In genomic region chr10:120451968-120452367, GRCh38 we compare ENCODE assay signal across 39 cellular contexts. TPM values are rescaled to one million over a fixed set of nuclear protein-coding genes. Genes with fewer than 3 reads are reported as not detected.
"Had no signal": no experiment of that assay in that cellular context is flagged by ENCODE, and none has a peak within 500 bp of the region (broad histone marks: within the 10 kb centered on the region; RNA-seq: fewer than 3 reads in every experiment).

No MANE protein-coding gene starts in this region.

- DNase-seq: activated B cell treated with CpG ODN at 0.5 μM for 24 hours; activated CD4-positive, alpha-beta memory T cell treated with anti-CD3 and anti-CD28 coated beads for 36 hours; activated CD4-positive, alpha-beta T cell treated with anti-CD3 and anti-CD28 coated beads for 4 hours; activated CD4-positive, alpha-beta T cell treated with anti-CD3 and anti-CD28 coated beads, Interleukin-2, amount 50 U/mL, for 1 hour; activated CD4-positive, alpha-beta T cell treated with anti-CD3 and anti-CD28 coated beads, Interleukin-2, amount 50 U/mL, for 4 hours; activated CD4-positive, CD25-positive, alpha-beta regulatory T cell treated with anti-CD3 and anti-CD28 coated beads, Interleukin-2, amount 50 U/mL, for 72 hours; activated CD8-positive, alpha-beta memory T cell treated with anti-CD3 and anti-CD28 coated beads, Interleukin-2, amount 50 U/mL, for 4 hours; activated CD8-positive, alpha-beta T cell treated with anti-CD3 and anti-CD28 coated beads for 36 hours; activated effector memory CD4-positive, alpha-beta T cell treated with anti-CD3 and anti-CD28 coated beads, Interleukin-2, amount 50 U/mL, for 16 hours; activated gamma-delta T cell treated with Interleukin-2 at 50 U/mL for 16 hours; activated naive CD4-positive, alpha-beta T cell; activated naive CD4-positive, alpha-beta T cell treated with anti-CD3 and anti-CD28 coated beads for 36 hours; activated naive CD4-positive, alpha-beta T cell treated with anti-CD3 and anti-CD28 coated beads, Interleukin-2, amount 50 U/mL, for 16 hours; activated naive CD8-positive, alpha-beta T cell treated with anti-CD3 and anti-CD28 coated beads for 36 hours; activated T-cell treated with anti-CD3 and anti-CD28 coated beads for 4 hours; activated T-cell treated with anti-CD3 and anti-CD28 coated beads, Interleukin-2, amount 50 U/mL, for 1 hour; activated T-cell treated with anti-CD3 and anti-CD28 coated beads, Interleukin-2, amount 50 U/mL, for 4 hours; activated T-cell treated with anti-CD3 and anti-CD28 coated beads, Interleukin-2, amount 50 U/mL, for 72 hours; adrenal gland; amniotic stem cell; caudate nucleus; cerebellar nuclear complex; T-helper 1 cell; T-helper 2 cell; T-helper 9 cell had no signal

- H3K36me3 Mint-ChIP-seq: activated CD4-positive, alpha-beta memory T cell treated with anti-CD3 and anti-CD28 coated beads for 36 hours; activated naive CD4-positive, alpha-beta T cell treated with anti-CD3 and anti-CD28 coated beads, Interleukin-2, amount 50 U/mL, for 72 hours; activated naive CD8-positive, alpha-beta T cell treated with anti-CD3 and anti-CD28 coated beads for 36 hours; brain had no signal

- H3K27ac Mint-ChIP-seq: activated B cell treated with CpG ODN at 0.5 μM for 24 hours; activated CD4-positive, alpha-beta memory T cell treated with anti-CD3 and anti-CD28 coated beads for 36 hours; activated CD4-positive, alpha-beta T cell treated with anti-CD3 and anti-CD28 coated beads, Interleukin-2, amount 10 ng/mL, durations not matched to agents 24 days and 14 days; activated CD8-positive, alpha-beta T cell treated with anti-CD3 and anti-CD28 coated beads for 36 hours; activated naive CD4-positive, alpha-beta T cell treated with anti-CD3 and anti-CD28 coated beads for 36 hours; activated naive CD4-positive, alpha-beta T cell treated with anti-CD3 and anti-CD28 coated beads, Interleukin-2, amount 50 U/mL, for 72 hours; activated naive CD8-positive, alpha-beta T cell treated with anti-CD3 and anti-CD28 coated beads for 36 hours; activated T-cell treated with anti-CD3 and anti-CD28 coated beads, Interleukin-2, amount 50 U/mL, for 72 hours; activated T-helper 1 cell treated with anti-CD3 and anti-CD28 coated beads, Interleukin-12 subunit alpha, Interleukin-12 subunit beta, Interleukin-2, Interleukin-4 antibody, amounts not matched to agents 30 ng/mL and 10 ng/mL and 1 ng/mL, durations not matched to agents 14 hours and 24 hours and 36 hours; activated T-helper 17 cell treated with anti-CD3 and anti-CD28 coated beads, Interleukin-2, amount 50 U/mL, for 72 hours; brain; T-helper 1 cell treated with Interleukin-12 subunit alpha and Interleukin-12 subunit beta and Interleukin-4 antibody, amounts not matched to agents 30 μg/mL and 1 μg/mL, for 36 hours; T-helper 2 cell treated with Interferon-gamma antibody and Interleukin-4, amounts not matched to agents 5 μg/mL and 100 μg/mL, for 36 hours had no signal

- H3K36me3 ChIP-seq: adrenal gland, ascending aorta, cardiac muscle cell had no signal

- H3K4me1 Mint-ChIP-seq: activated CD4-positive, alpha-beta T cell treated with anti-CD3 and anti-CD28 coated beads, Interleukin-2, amount 10 ng/mL, durations not matched to agents 24 days and 14 days; activated naive CD8-positive, alpha-beta T cell treated with anti-CD3 and anti-CD28 coated beads for 36 hours; activated T-helper 17 cell treated with anti-CD3 and anti-CD28 coated beads, Interleukin-2, amount 50 U/mL, for 72 hours; brain; central memory CD8-positive, alpha-beta T cell had no signal

- H3K4me1 ChIP-seq: adrenal gland, ascending aorta had no signal

- H3K4me3 Mint-ChIP-seq: activated B cell treated with CpG ODN at 0.5 μM for 24 hours; activated CD4-positive, alpha-beta memory T cell treated with anti-CD3 and anti-CD28 coated beads for 36 hours; activated CD4-positive, alpha-beta T cell treated with anti-CD3 and anti-CD28 coated beads, Interleukin-2, amount 10 ng/mL, durations not matched to agents 24 days and 14 days; activated CD8-positive, alpha-beta T cell treated with anti-CD3 and anti-CD28 coated beads for 36 hours; activated naive CD4-positive, alpha-beta T cell treated with anti-CD3 and anti-CD28 coated beads for 36 hours; activated naive CD8-positive, alpha-beta T cell treated with anti-CD3 and anti-CD28 coated beads for 36 hours; activated T-cell treated with anti-CD3 and anti-CD28 coated beads, Interleukin-2, amount 50 U/mL, for 4 hours; activated T-cell treated with anti-CD3 and anti-CD28 coated beads, Interleukin-2, amount 50 U/mL, for 72 hours; activated T-helper 1 cell treated with anti-CD3 and anti-CD28 coated beads, Interleukin-12 subunit alpha, Interleukin-12 subunit beta, Interleukin-2, Interleukin-4 antibody, amounts not matched to agents 30 ng/mL and 10 ng/mL and 1 ng/mL, durations not matched to agents 14 hours and 24 hours and 36 hours; activated T-helper 17 cell treated with anti-CD3 and anti-CD28 coated beads, Interleukin-2, amount 50 U/mL, for 72 hours; brain; central memory CD8-positive, alpha-beta T cell; T-helper 1 cell treated with Interleukin-12 subunit alpha and Interleukin-12 subunit beta and Interleukin-4 antibody, amounts not matched to agents 30 μg/mL and 1 μg/mL, for 36 hours; T-helper 2 cell treated with Interferon-gamma antibody and Interleukin-4, amounts not matched to agents 5 μg/mL and 100 μg/mL, for 36 hours had no signal

- FAIRE-seq: bronchial epithelial cell, TTC549 had no signal

- H3K9me3 Mint-ChIP-seq: activated B cell treated with CpG ODN at 0.5 μM for 24 hours; activated CD4-positive, alpha-beta memory T cell treated with anti-CD3 and anti-CD28 coated beads for 36 hours; activated CD4-positive, alpha-beta T cell treated with anti-CD3 and anti-CD28 coated beads, Interleukin-2, amount 10 ng/mL, durations not matched to agents 24 days and 14 days; activated T-cell treated with anti-CD3 and anti-CD28 coated beads, Interleukin-2, amount 50 U/mL, for 4 hours; activated T-cell treated with anti-CD3 and anti-CD28 coated beads, Interleukin-2, amount 50 U/mL, for 72 hours; activated T-helper 1 cell treated with anti-CD3 and anti-CD28 coated beads, Interleukin-12 subunit alpha, Interleukin-12 subunit beta, Interleukin-2, Interleukin-4 antibody, amounts not matched to agents 30 ng/mL and 10 ng/mL and 1 ng/mL, durations not matched to agents 14 hours and 24 hours and 36 hours; activated T-helper 17 cell treated with anti-CD3 and anti-CD28 coated beads, Interleukin-2, amount 50 U/mL, for 72 hours; central memory CD8-positive, alpha-beta T cell; T-helper 1 cell treated with Interleukin-12 subunit alpha and Interleukin-12 subunit beta and Interleukin-4 antibody, amounts not matched to agents 30 μg/mL and 1 μg/mL, for 36 hours; T-helper 2 cell treated with Interferon-gamma antibody and Interleukin-4, amounts not matched to agents 5 μg/mL and 100 μg/mL, for 36 hours had no signal

- ATAC-seq: activated CD8-positive, alpha-beta T cell treated with anti-CD3 and anti-CD28 coated beads for 36 hours; activated naive CD4-positive, alpha-beta T cell treated with anti-CD3 and anti-CD28 coated beads, Interleukin-2, amount 50 U/mL, for 72 hours; activated T-cell treated with anti-CD3 and anti-CD28 coated beads, Interleukin-2, amount 50 U/mL, for 4 hours; activated T-cell treated with anti-CD3 and anti-CD28 coated beads, Interleukin-2, amount 50 U/mL, for 72 hours; activated T-helper 17 cell treated with anti-CD3 and anti-CD28 coated beads, Interleukin-2, amount 50 U/mL, for 72 hours had no signal

- H3K27ac ChIP-seq: adrenal gland, ascending aorta, cardiac muscle cell, VCaP had no signal

- H3K9me3 ChIP-seq: adrenal gland, ascending aorta had no signal

- H3K27me3 ChIP-seq: adrenal gland, ascending aorta had no signal

- H3K4me3 ChIP-seq: adrenal gland, ascending aorta, cardiac muscle cell had no signal

RNA-seq across cellular contexts. Expression of gene PLPP4, which starts 5.1 kb away (rescaled TPM):
- total RNA-seq: activated B cell treated with CpG ODN at 0.5 μM for 24 hours; activated CD4-positive, alpha-beta memory T cell treated with anti-CD3 and anti-CD28 coated beads for 36 hours; activated CD4-positive, alpha-beta T cell treated with anti-CD3 and anti-CD28 coated beads, Interleukin-2, amount 10 ng/mL, durations not matched to agents 24 days and 14 days; activated CD8-positive, alpha-beta memory T cell treated with anti-CD3 and anti-CD28 coated beads for 36 hours; activated CD8-positive, alpha-beta T cell treated with anti-CD3 and anti-CD28 coated beads for 36 hours; activated naive CD4-positive, alpha-beta T cell treated with anti-CD3 and anti-CD28 coated beads for 36 hours; activated naive CD4-positive, alpha-beta T cell treated with anti-CD3 and anti-CD28 coated beads, Interleukin-2, amount 50 U/mL, for 72 hours; activated naive CD8-positive, alpha-beta T cell treated with anti-CD3 and anti-CD28 coated beads for 36 hours; activated T-cell treated with anti-CD3 and anti-CD28 coated beads, Interleukin-2, amount 50 U/mL, for 4 hours; activated T-cell treated with anti-CD3 and anti-CD28 coated beads, Interleukin-2, amount 50 U/mL, for 72 hours; activated T-helper 1 cell treated with anti-CD3 and anti-CD28 coated beads, Interleukin-12 subunit alpha, Interleukin-12 subunit beta, Interleukin-2, Interleukin-4 antibody, amounts not matched to agents 30 ng/mL and 10 ng/mL and 1 ng/mL, durations not matched to agents 14 hours and 24 hours and 36 hours; activated T-helper 17 cell treated with anti-CD3 and anti-CD28 coated beads, Interleukin-2, amount 50 U/mL, for 72 hours; adrenal gland; ascending aorta had no signal
